Comparison of ENCODE assay signal across 13 cellular contexts in genomic region chr10:101134299-101135127, GRCh38. TPM values are rescaled to one million over a fixed set of nuclear protein-coding genes. Genes with fewer than 3 reads are reported as not detected.
DNase-seq lines count a peak whose midpoint lies in the region; TF ChIP-seq lines count a peak whose summit lies in the region.
"Had no signal": no experiment of that assay in that cellular context is flagged by ENCODE, and none has a peak within 500 bp of the region (broad histone marks: within the 10 kb centered on the region; RNA-seq: fewer than 3 reads in every experiment).

No MANE protein-coding gene starts in this region.

- H2BK120ac ChIP-seq in mesenchymal stem cell (ENCODE audit: low read depth, low read length) (no peak overlapping the region), trophoblast cell (ENCODE audit: insufficient read depth, low read length, poor library complexity) (no peak overlapping the region)

- H3K18ac ChIP-seq in mesenchymal stem cell (ENCODE audit: low read depth in 1 of 2, low read length in 2 of 2) = no peak overlapping the region
- H3K18ac ChIP-seq in trophoblast cell (ENCODE audit: low read length) = no peak overlapping the region

- no peak for DNase-seq in breast epithelium (ENCODE audit: low spot score in 2 of 2)
- no peak for DNase-seq in MCF 10A (ENCODE audit: unreplicated experiment)
- DNase-seq in mesenchymal stem cell = peak; percentile 15
- DNase-seq in NCI-H526 treated with DMSO at 0.1 percent for 48 hours (lab: John Stamatoyannopoulos, UW) = no peak
- DNase-seq in stimulated activated naive CD4-positive, alpha-beta T cell (lab: John Stamatoyannopoulos, UW) = no peak
- no peak for DNase-seq in trophoblast cell
- DNase-seq: activated CD4-positive, CD25-positive, alpha-beta regulatory T cell; mammary epithelial cell; NCI-H2227 treated with DMSO at 0.1 percent for 48 hours; RPMI8226 had no signal

- H3K4me1 Mint-ChIP-seq in MCF 10A (ENCODE audit: insufficient read depth, unreplicated experiment) = peaks cover 11% of the 10 kb centered on the region
- peaks cover 40% of the 10 kb centered on the region for H3K4me1 Mint-ChIP-seq in activated naive CD8-positive, alpha-beta T cell (ENCODE audit: low read depth)

- peaks cover 47% of the 10 kb centered on the region for H3K27me3 Mint-ChIP-seq in MCF 10A (ENCODE audit: insufficient read depth, unreplicated experiment)
- peaks cover 50% of the 10 kb centered on the region for H3K27me3 Mint-ChIP-seq in activated naive CD8-positive, alpha-beta T cell

- peaks cover 3 to 11% of the 10 kb centered on the region in 2 donors for H3K4me1 ChIP-seq in breast epithelium
- peaks cover 24% of the 10 kb centered on the region for H3K4me1 ChIP-seq in mesenchymal stem cell (ENCODE audit: control insufficient read depth, insufficient read depth, low read depth, low read length)
- peaks cover 0 to 44% (median 34%) of the 10 kb centered on the region in 5 donors for H3K4me1 ChIP-seq in subcutaneous abdominal adipose tissue (ENCODE audit: control insufficient read depth in 5 of 5, insufficient read depth in 5 of 5, low read length in 5 of 5)
- H3K4me1 ChIP-seq in trophoblast cell (ENCODE audit: control insufficient read depth in 1 of 2, insufficient read depth in 2 of 2, low read length in 2 of 2) = peaks cover 0 to 2% of the 10 kb centered on the region in 2 experiments

- no peaks in the 10 kb centered on the region for H3K79me2 ChIP-seq in trophoblast cell (ENCODE audit: control insufficient read depth, insufficient read depth, low read length, poor library complexity)

- H2BK12ac ChIP-seq in mesenchymal stem cell (ENCODE audit: low read length in 2 of 2) (no peak overlapping the region), trophoblast cell (ENCODE audit: low read length) (no peak overlapping the region)

- H4K91ac ChIP-seq in mesenchymal stem cell (ENCODE audit: low read length) (no peak overlapping the region), trophoblast cell (ENCODE audit: low read depth, low read length) (no peak overlapping the region)

- no peak overlapping the region for H3K9ac ChIP-seq in mesenchymal stem cell (ENCODE audit: low read length)
- H3K9ac ChIP-seq in subcutaneous abdominal adipose tissue (ENCODE audit: low read length in 5 of 5) = no peak overlapping the region
- no peak overlapping the region for H3K9ac ChIP-seq in trophoblast cell (ENCODE audit: low read length)

- no peak overlapping the region for H3K4me3 Mint-ChIP-seq in MCF 10A (ENCODE audit: unreplicated experiment)
- peak overlapping the region; percentile 69 for H3K4me3 Mint-ChIP-seq in activated naive CD8-positive, alpha-beta T cell

- POLR2A ChIA-PET in MCF 10A (lab: Yijun Ruan, JAX) = no interaction called here

- H3K4me3 ChIP-seq in breast epithelium = peak overlapping the region; percentile 9 to 44 (median 19)
- H3K4me3 ChIP-seq in mesenchymal stem cell (ENCODE audit: insufficient read depth in 1 of 2, low read depth in 1 of 2, low read length in 2 of 2) = no peak overlapping the region
- peak overlapping the region; percentile 12 to 54 (median 42) for H3K4me3 ChIP-seq in subcutaneous abdominal adipose tissue (ENCODE audit: low read depth in 1 of 5, low read length in 5 of 5)
- H3K4me3 ChIP-seq in trophoblast cell (ENCODE audit: low read depth, low read length) = no peak overlapping the region

- H4K8ac ChIP-seq in mesenchymal stem cell (ENCODE audit: low read length) (no peak overlapping the region), trophoblast cell (ENCODE audit: low read depth, low read length) (no peak overlapping the region)

- H3K4ac ChIP-seq in mesenchymal stem cell (ENCODE audit: low read depth in 1 of 2, low read length in 2 of 2) (no peak overlapping the region), trophoblast cell (ENCODE audit: low read depth, low read length) (no peak overlapping the region)

- H3K27ac Mint-ChIP-seq in MCF 10A (ENCODE audit: low read depth, unreplicated experiment) = no peak overlapping the region
- H3K27ac Mint-ChIP-seq in activated naive CD8-positive, alpha-beta T cell = no peak overlapping the region

- 7% methylated on average over 49 of the region's 60 CpGs for WGBS in mesenchymal stem cell
- no CpG with 5 or more reads among the region's 60 CpGs for WGBS in trophoblast cell (ENCODE audit: extremely low coverage, insufficient coverage, insufficient read length)

- H3K36me3 Mint-ChIP-seq in MCF 10A (ENCODE audit: insufficient read depth, unreplicated experiment) = no peaks in the 10 kb centered on the region
- peaks cover 2% of the 10 kb centered on the region for H3K36me3 Mint-ChIP-seq in activated naive CD8-positive, alpha-beta T cell

- CTCF ChIA-PET in MCF 10A (lab: Yijun Ruan, JAX) = interaction anchor here (0.7 to 2.2 kb wide), 5 partner anchors 12 to 601 kb away, joined by 3 to 15 read pairs (median 7); no protein-coding TSS in a partner anchor

- no TSS peak for BruUV-seq in MCF 10A (replicated peaks; lab: Mats Ljungman, UMichigan)

- intact Hi-C loops in breast epithelium (cut with DNase I; ENCODE audit: low total_unique reads) = no loop called here
- intact Hi-C loops in MCF 10A (cut with micrococcal nuclease) = no loop called here

- no peaks in the 10 kb centered on the region for H3K36me3 ChIP-seq in breast epithelium
- H3K36me3 ChIP-seq in mesenchymal stem cell (ENCODE audit: control insufficient read depth in 1 of 2, insufficient read depth in 2 of 2, low read depth in 1 of 2, low read length in 2 of 2) = no peaks in the 10 kb centered on the region
- H3K36me3 ChIP-seq in subcutaneous abdominal adipose tissue (ENCODE audit: control insufficient read depth in 5 of 5, insufficient read depth in 5 of 5, low read length in 5 of 5) = no peaks in the 10 kb centered on the region
- no peaks in the 10 kb centered on the region for H3K36me3 ChIP-seq in trophoblast cell (ENCODE audit: control insufficient read depth in 1 of 2, insufficient read depth in 2 of 2, low read length in 2 of 2)

- H2BK15ac ChIP-seq in mesenchymal stem cell (ENCODE audit: low read depth, poor library complexity, severe bottlenecking) = no peak overlapping the region

- no peak for TF ChIP-seq CTCF in breast epithelium (IDR thresholded peaks at IDR 0.05)
- TF ChIP-seq CTCF in MCF 10A (IDR thresholded peaks at IDR 0.05; ENCODE audit: unreplicated experiment) = no peak

- H3K14ac ChIP-seq in mesenchymal stem cell (ENCODE audit: low read length in 2 of 2) (no peak overlapping the region), trophoblast cell (ENCODE audit: low read length) (no peak overlapping the region)

- no peaks in the 10 kb centered on the region for H3K79me1 ChIP-seq in mesenchymal stem cell (replicated peaks; ENCODE audit: low read length, poor library complexity, severe bottlenecking)
- no peaks in the 10 kb centered on the region for H3K79me1 ChIP-seq in trophoblast cell (ENCODE audit: low read length)

- H3K27ac ChIP-seq in breast epithelium (no peak overlapping the region), mesenchymal stem cell (ENCODE audit: low read length, poor library complexity, severe bottlenecking) (no peak overlapping the region), subcutaneous abdominal adipose tissue (ENCODE audit: low read depth, low read length) (no peak overlapping the region), trophoblast cell (ENCODE audit: low read depth, low read length) (no peak overlapping the region)

- no peak for TF ChIP-seq POLR2A in breast epithelium (IDR thresholded peaks at IDR 0.05)

- H4K12ac ChIP-seq in trophoblast cell (ENCODE audit: low read depth, low read length) = no peak overlapping the region

- H3K9me3 Mint-ChIP-seq in MCF 10A (ENCODE audit: unreplicated experiment) = no peaks in the 10 kb centered on the region
- no peaks in the 10 kb centered on the region for H3K9me3 Mint-ChIP-seq in activated naive CD8-positive, alpha-beta T cell (ENCODE audit: low read depth)

- H3K27me3 ChIP-seq in breast epithelium (peaks cover 25 to 100% of the 10 kb centered on the region in 2 donors), mesenchymal stem cell (ENCODE audit: control insufficient read depth in 1 of 2, insufficient read depth in 1 of 2, low read length in 2 of 2) (peaks cover 96 to 100% of the 10 kb centered on the region in 2 experiments), subcutaneous abdominal adipose tissue (ENCODE audit: control insufficient read depth in 5 of 5, insufficient read depth in 4 of 5, low read length in 5 of 5) (peaks cover 82 to 98% (median 95%) of the 10 kb centered on the region in 5 donors), trophoblast cell (ENCODE audit: insufficient read depth, low read length) (peaks cover 98% of the 10 kb centered on the region)

- no peak overlapping the region for H2AFZ ChIP-seq in mesenchymal stem cell (ENCODE audit: low read depth, low read length)
- no peak overlapping the region for H2AFZ ChIP-seq in trophoblast cell (ENCODE audit: insufficient read depth, low read length, poor library complexity)

- H3K23ac ChIP-seq in mesenchymal stem cell (ENCODE audit: low read length in 2 of 2) (no peak overlapping the region), trophoblast cell (ENCODE audit: low read length) (no peak overlapping the region)

- H2AK5ac ChIP-seq in mesenchymal stem cell (ENCODE audit: low read length, severe bottlenecking) (no peak overlapping the region), trophoblast cell (ENCODE audit: low read length) (no peak overlapping the region)

- H3K9me3 ChIP-seq in breast epithelium (no peaks in the 10 kb centered on the region), mesenchymal stem cell (ENCODE audit: control insufficient read depth, low read length) (peaks cover 3% of the 10 kb centered on the region), subcutaneous abdominal adipose tissue (ENCODE audit: control insufficient read depth in 5 of 5, low read length in 5 of 5) (no peaks in the 10 kb centered on the region), trophoblast cell (ENCODE audit: insufficient read depth, low read depth, low read length) (peaks cover 12% of the 10 kb centered on the region)

- H2BK5ac ChIP-seq in mesenchymal stem cell (ENCODE audit: low read depth, low read length, poor library complexity, severe bottlenecking) = no peak overlapping the region
- H2BK5ac ChIP-seq in trophoblast cell (ENCODE audit: low read depth, low read length, poor library complexity) = no peak overlapping the region

- H3K4me2 ChIP-seq in mesenchymal stem cell (ENCODE audit: low read length, poor library complexity, severe bottlenecking) (no peak overlapping the region), trophoblast cell (ENCODE audit: low read length) (no peak overlapping the region)

RNA-seq across cellular contexts. Expression of gene TLX1, which starts 3.4 kb away (rescaled TPM):
- total RNA-seq in breast epithelium (not detected), MCF 10A (2022) (not detected in 2 replicates)
- not detected for polyA plus RNA-seq in mesenchymal stem cell (2013, experiment 1 of 2)
- not detected for polyA plus RNA-seq in mesenchymal stem cell (2013, experiment 2 of 2)
- polyA plus RNA-seq in trophoblast cell (2013) = not detected in 2 replicates
- total RNA-seq: glomerular endothelial cell, mammary epithelial cell had no signal
- polyA plus RNA-seq: mammary epithelial cell had no signal

Comparison
In these comparisons a context has a peak if more than half of its experiments do, and no peak if none do; other contexts are left out.
1. H3K4me3 ChIP-seq: peak in breast epithelium (3 of 3) and subcutaneous abdominal adipose tissue (5 of 5); none in mesenchymal stem cell (0 of 2) and trophoblast cell (single experiment).